Comparison of ENCODE assay signal across 10 cellular contexts in genomic region chr17:57107498-57108101, GRCh38. TPM values are rescaled to one million over a fixed set of nuclear protein-coding genes. Genes with fewer than 3 reads are reported as not detected.
DNase-seq lines count a peak whose midpoint lies in the region; ATAC-seq and TF ChIP-seq lines count a peak whose summit lies in the region.
"Had no signal": no experiment of that assay in that cellular context is flagged by ENCODE, and none has a peak within 500 bp of the region (broad histone marks: within the 10 kb centered on the region; RNA-seq: fewer than 3 reads in every experiment).

No MANE protein-coding gene starts in this region.

- H3K27me3 ChIP-seq in MG63 (no peaks in the 10 kb centered on the region), body of pancreas (no peaks in the 10 kb centered on the region), mesenchymal stem cell (ENCODE audit: control insufficient read depth in 1 of 2, insufficient read depth in 1 of 2, low read length in 2 of 2) (no peaks in the 10 kb centered on the region)

- peak; percentile 72 for ATAC-seq in body of pancreas

- H3K9me3 ChIP-seq in MG63 (no peaks in the 10 kb centered on the region), body of pancreas (no peaks in the 10 kb centered on the region), mesenchymal stem cell (ENCODE audit: control insufficient read depth, low read length) (no peaks in the 10 kb centered on the region)

- TF ChIP-seq POLR2A in body of pancreas (IDR thresholded peaks at IDR 0.05), result peak in 1 of 3 donors; percentile 24

- no peak overlapping the region for H3K9ac ChIP-seq in mesenchymal stem cell (ENCODE audit: low read length)

- H3K4me1 ChIP-seq in body of pancreas (peaks cover 19% of the 10 kb centered on the region), mesenchymal stem cell (ENCODE audit: control insufficient read depth, insufficient read depth, low read depth, low read length) (peaks cover 18% of the 10 kb centered on the region)

- no peak overlapping the region for H4K8ac ChIP-seq in mesenchymal stem cell (ENCODE audit: low read length)

- H3K27ac ChIP-seq in body of pancreas, result peak overlapping the region in 3 of 4 donors; percentile 3 to 55 (median 53)
- H3K27ac ChIP-seq in mesenchymal stem cell (ENCODE audit: low read length, poor library complexity, severe bottlenecking), result no peak overlapping the region

- H3K36me3 ChIP-seq in MG63 (peaks cover 27% of the 10 kb centered on the region), body of pancreas (replicated peaks in 1 of 2; ENCODE audit: insufficient read depth in 1 of 2, low read depth in 2 of 2) (peaks cover 0 to 5% of the 10 kb centered on the region in 2 donors), mesenchymal stem cell (ENCODE audit: control insufficient read depth in 1 of 2, insufficient read depth in 2 of 2, low read depth in 1 of 2, low read length in 2 of 2) (peaks cover 7 to 23% of the 10 kb centered on the region in 2 experiments)

- H3K27me3 Mint-ChIP-seq in activated CD4-positive, alpha-beta T cell treated with anti-CD3 and anti-CD28 coated beads, Interleukin-2, amount 10 ng/mL, durations not matched to agents 7 days and 5 days, result no peaks in the 10 kb centered on the region
- H3K27me3 Mint-ChIP-seq: activated CD4-positive, alpha-beta memory T cell treated with anti-CD3 and anti-CD28 coated beads for 36 hours had no signal

- H2AK5ac ChIP-seq in mesenchymal stem cell (ENCODE audit: low read length, severe bottlenecking), result no peak overlapping the region

- no peak overlapping the region for H3K27ac Mint-ChIP-seq in activated CD4-positive, alpha-beta T cell treated with anti-CD3 and anti-CD28 coated beads, Interleukin-2, amount 10 ng/mL, durations not matched to agents 7 days and 5 days
- H3K27ac Mint-ChIP-seq: activated CD4-positive, alpha-beta memory T cell treated with anti-CD3 and anti-CD28 coated beads for 36 hours had no signal

- no peak overlapping the region for H3K14ac ChIP-seq in mesenchymal stem cell (ENCODE audit: low read length in 2 of 2)

- H4K91ac ChIP-seq in mesenchymal stem cell (ENCODE audit: low read length), result no peak overlapping the region

- H2BK5ac ChIP-seq in mesenchymal stem cell (ENCODE audit: low read depth, low read length, poor library complexity, severe bottlenecking), result no peak overlapping the region

- H3K4me2 ChIP-seq in mesenchymal stem cell (ENCODE audit: low read length, poor library complexity, severe bottlenecking), result no peak overlapping the region

- H2AFZ ChIP-seq in mesenchymal stem cell (ENCODE audit: low read depth, low read length), result no peak overlapping the region

- H3K4me1 Mint-ChIP-seq in activated CD4-positive, alpha-beta T cell treated with anti-CD3 and anti-CD28 coated beads, Interleukin-2, amount 10 ng/mL, durations not matched to agents 7 days and 5 days, result peaks cover 3% of the 10 kb centered on the region

- H2BK12ac ChIP-seq in mesenchymal stem cell (ENCODE audit: low read length in 2 of 2), result no peak overlapping the region

- H2BK15ac ChIP-seq in mesenchymal stem cell (ENCODE audit: low read depth, poor library complexity, severe bottlenecking), result no peak overlapping the region

- POLR2A ChIA-PET in activated CD4-positive, alpha-beta T cell treated with anti-CD3 and anti-CD28 coated beads, Interleukin-2, amount 10 ng/mL, durations not matched to agents 7 days and 5 days (lab: Charles Lee), result interaction anchor here (0.5 kb wide), 1 partner anchor 407 kb away, joined by 5 read pairs; no protein-coding TSS in a partner anchor

- TF ChIP-seq CTCF in body of pancreas (IDR thresholded peaks at IDR 0.05), result no peak

- peaks cover 23% of the 10 kb centered on the region for H3K79me1 ChIP-seq in mesenchymal stem cell (replicated peaks; ENCODE audit: low read length, poor library complexity, severe bottlenecking)

- H3K9me3 Mint-ChIP-seq in activated CD4-positive, alpha-beta T cell treated with anti-CD3 and anti-CD28 coated beads, Interleukin-2, amount 10 ng/mL, durations not matched to agents 7 days and 5 days, result no peaks in the 10 kb centered on the region
- H3K9me3 Mint-ChIP-seq: activated CD4-positive, alpha-beta memory T cell treated with anti-CD3 and anti-CD28 coated beads for 36 hours had no signal

- H2BK120ac ChIP-seq in mesenchymal stem cell (ENCODE audit: low read depth, low read length), result no peak overlapping the region

- 66 to 70% methylated on average over 12 of the region's 12 CpGs for WGBS in body of pancreas, 2 donors
- WGBS in mesenchymal stem cell, result 67% methylated on average over 8 of the region's 12 CpGs

- no peak overlapping the region for H3K23ac ChIP-seq in mesenchymal stem cell (ENCODE audit: low read length in 2 of 2)

- no peaks in the 10 kb centered on the region for H3K36me3 Mint-ChIP-seq in activated CD4-positive, alpha-beta T cell treated with anti-CD3 and anti-CD28 coated beads, Interleukin-2, amount 10 ng/mL, durations not matched to agents 7 days and 5 days (ENCODE audit: low read depth)

- intact Hi-C loops in body of pancreas (cut with DNase I), result no loop called here
- intact Hi-C loops in posterior cingulate gyrus (cut with DNase I), result loop anchor here (10.0 kb wide), 1 partner anchor 103 kb away; no protein-coding TSS in a partner anchor

- H3K4me3 ChIP-seq in MG63 (no peak overlapping the region), body of pancreas (no peak overlapping the region), mesenchymal stem cell (ENCODE audit: insufficient read depth in 1 of 2, low read depth in 1 of 2, low read length in 2 of 2) (no peak overlapping the region)
- H3K4me3 ChIP-seq: coronary artery had no signal

- no peak overlapping the region for H3K18ac ChIP-seq in mesenchymal stem cell (ENCODE audit: low read depth in 1 of 2, low read length in 2 of 2)

- H3K4me3 Mint-ChIP-seq in activated CD4-positive, alpha-beta T cell treated with anti-CD3 and anti-CD28 coated beads, Interleukin-2, amount 10 ng/mL, durations not matched to agents 7 days and 5 days, result no peak overlapping the region
- H3K4me3 Mint-ChIP-seq: activated CD4-positive, alpha-beta memory T cell treated with anti-CD3 and anti-CD28 coated beads for 36 hours had no signal

- CTCF ChIA-PET in activated CD4-positive, alpha-beta T cell treated with anti-CD3 and anti-CD28 coated beads, Interleukin-2, amount 10 ng/mL, durations not matched to agents 7 days and 5 days (lab: Charles Lee), result interaction anchor here (1.0 kb wide), 1 partner anchor 564 kb away, joined by 3 read pairs; no protein-coding TSS in a partner anchor

- no peak overlapping the region for H3K4ac ChIP-seq in mesenchymal stem cell (ENCODE audit: low read depth in 1 of 2, low read length in 2 of 2)

- peak; percentile 83 for DNase-seq in DMS153 (lab: John Stamatoyannopoulos, UW)
- DNase-seq in MG63, result peak; percentile 61
- no peak for DNase-seq in body of pancreas
- DNase-seq in mesenchymal stem cell, result peak; percentile 43
- no peak for DNase-seq in posterior cingulate gyrus
- DNase-seq in activated CD4-positive, alpha-beta T cell treated with anti-CD3 and anti-CD28 coated beads, Interleukin-2, amount 10 ng/mL, durations not matched to agents 7 days and 5 days, result no peak
- no peak for DNase-seq in HCEC 1CT
- DNase-seq in germinal center (ENCODE audit: low spot score), result no peak
- DNase-seq: activated CD4-positive, alpha-beta memory T cell treated with anti-CD3 and anti-CD28 coated beads for 36 hours had no signal

RNA-seq across cellular contexts. Expression of gene AKAP1, which starts 22.6 kb away (rescaled TPM):
- total RNA-seq in MG63 (2014; rRNA removed; shearing (Covaris generic); ENCODE audit: low replicate concordance), result 3.4 and 7.0 TPM in 2 replicates
- 10 to 100 TPM; 24.4 to 48.5 TPM for total RNA-seq in body of pancreas
- 8.5 TPM for polyA plus RNA-seq in mesenchymal stem cell (2013, experiment 1 of 2)
- polyA plus RNA-seq in mesenchymal stem cell (2013, experiment 2 of 2), result 8.3 TPM
- 10 to 100 TPM; 25.4 to 29.7 TPM for total RNA-seq in activated CD4-positive, alpha-beta T cell treated with anti-CD3 and anti-CD28 coated beads, Interleukin-2, amount 10 ng/mL, durations not matched to agents 7 days and 5 days

Comparison
In these comparisons a context has a peak if more than half of its experiments do, and no peak if none do; other contexts are left out.
1. DNase-seq: peak in DMS153 (single experiment), MG63 (single experiment) and mesenchymal stem cell (single experiment); none in body of pancreas (0 of 4), posterior cingulate gyrus (0 of 10), activated CD4-positive, alpha-beta T cell treated with anti-CD3 and anti-CD28 coated beads, Interleukin-2, amount 10 ng/mL, durations not matched to agents 7 days and 5 days (single experiment), HCEC 1CT (single experiment) and germinal center (single experiment).